Comparison of ENCODE assay signal across 12 cellular contexts in the genomic region with DNA sequence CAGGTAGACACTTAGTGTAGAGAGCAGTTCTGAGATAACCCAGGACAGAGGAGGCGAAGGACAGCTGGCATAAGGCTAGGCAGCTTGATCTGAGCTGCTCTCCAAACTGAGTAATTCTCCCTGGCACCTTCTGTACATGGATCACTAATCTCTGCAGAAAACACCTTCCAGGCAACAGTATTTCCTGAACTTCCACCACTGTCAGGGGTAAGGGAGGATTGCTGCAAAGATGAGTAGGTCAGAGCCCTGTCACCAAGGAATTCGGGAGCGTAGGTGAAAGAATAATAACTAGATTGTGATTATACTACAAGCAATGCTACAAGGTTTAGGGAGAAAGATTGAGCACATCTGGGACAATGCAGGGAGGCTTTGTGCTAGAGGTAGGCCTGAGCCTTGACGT. TPM values are rescaled to one million over a fixed set of nuclear protein-coding genes. Genes with fewer than 3 reads are reported as not detected.
DNase-seq lines count a peak whose midpoint lies in the region; ATAC-seq, FAIRE-seq and TF ChIP-seq lines count a peak whose summit lies in the region.
"Had no signal": no experiment of that assay in that cellular context is flagged by ENCODE, and none has a peak within 500 bp of the region (broad histone marks: within the 10 kb centered on the region; RNA-seq: fewer than 3 reads in every experiment).

No MANE protein-coding gene starts in this region.

- TF ChIP-seq POLR2A in stomach (IDR thresholded peaks at IDR 0.05) = no peak

- FAIRE-seq in astrocyte (lab: Jason Lieb, UNC) = no peak

- TF ChIP-seq EP300 in stomach (IDR thresholded peaks at IDR 0.05) = no peak

- H3K27ac ChIP-seq in astrocyte (ENCODE audit: low read depth, low read length) = no peak overlapping the region
- no peak overlapping the region for H3K27ac ChIP-seq in iPS-20b (ENCODE audit: low read length)
- peak overlapping the region in 4 of 5 donors; percentile 14 to 92 (median 89) for H3K27ac ChIP-seq in stomach
- H3K27ac ChIP-seq: SJSA1 had no signal

- H3K4me2 ChIP-seq in astrocyte (ENCODE audit: low read length) = peak overlapping the region; percentile 98

- intact Hi-C loops in stomach (cut with DNase I; ENCODE audit: low total_unique reads) = no loop called here

- H3K9me3 Mint-ChIP-seq in astrocyte (ENCODE audit: unreplicated experiment) = no peaks in the 10 kb centered on the region
- H3K9me3 Mint-ChIP-seq in mesothelial cell of epicardium = no peaks in the 10 kb centered on the region
- H3K9me3 Mint-ChIP-seq in activated T-helper 17 cell treated with anti-CD3 and anti-CD28 coated beads, Interleukin-2, amount 50 U/mL, for 72 hours = no peaks in the 10 kb centered on the region
- H3K9me3 Mint-ChIP-seq: activated CD4-positive, alpha-beta memory T cell treated with anti-CD3 and anti-CD28 coated beads for 36 hours; memory B cell had no signal

- DNase-seq in HAP-1 (ENCODE audit: low spot score in 2 of 2) (no peak), astrocyte (ENCODE audit: low read depth) (no peak), stomach (no peak), mesothelial cell of epicardium (ENCODE audit: low spot score in 2 of 2, unreplicated experiment in 2 of 2) (no peak), NCI-H748 treated with DMSO at 0.1 percent for 48 hours (lab: John Stamatoyannopoulos, UW) (no peak)
- DNase-seq: NCI-H2081 treated with DMSO at 0.1 percent for 48 hours had no signal

- ATAC-seq in activated T-helper 17 cell treated with anti-CD3 and anti-CD28 coated beads, Interleukin-2, amount 50 U/mL, for 72 hours (replicated peaks) = no peak
- no peak for ATAC-seq in GM18498 (IDR thresholded peaks at IDR 0.05; ENCODE audit: unreplicated experiment)

- in situ Hi-C loops in HAP-1 (cut with MboI; ENCODE audit: low sequenced_read_pairs) = no loop called here

- H4K20me1 ChIP-seq in astrocyte (ENCODE audit: insufficient read depth, low read length) = peaks cover 58% of the 10 kb centered on the region

- H3K9ac ChIP-seq in astrocyte (ENCODE audit: low read length) (peak overlapping the region; percentile 97), iPS-20b (ENCODE audit: low read depth, low read length) (no peak overlapping the region; the same call in 1 of the 2 replicates)

- no peak overlapping the region for H2AFZ ChIP-seq in astrocyte (ENCODE audit: low read depth, low read length)

- H3K79me2 ChIP-seq in astrocyte (ENCODE audit: insufficient read depth, low read length) = peaks cover 72% of the 10 kb centered on the region

- H3K4me1 ChIP-seq in HAP-1 = peaks cover 25% of the 10 kb centered on the region
- peaks cover 21% of the 10 kb centered on the region for H3K4me1 ChIP-seq in astrocyte (ENCODE audit: insufficient read depth, low read length)
- peaks cover 12% of the 10 kb centered on the region; the same call in 1 of the 2 replicates for H3K4me1 ChIP-seq in iPS-20b (ENCODE audit: insufficient read depth, low read length)
- H3K4me1 ChIP-seq in stomach = peaks cover 37 to 68% (median 58%) of the 10 kb centered on the region in 4 donors

- H3K9me3 ChIP-seq in HAP-1 (no peaks in the 10 kb centered on the region), astrocyte (ENCODE audit: insufficient read depth, low read depth, low read length) (no peaks in the 10 kb centered on the region), iPS-20b (ENCODE audit: insufficient read depth, low read depth, low read length) (no peaks in the 10 kb centered on the region), stomach (no peaks in the 10 kb centered on the region)
- H3K9me3 ChIP-seq: SJSA1 had no signal

- TF ChIP-seq CTCF in astrocyte (IDR thresholded peaks at IDR 0.05; ENCODE audit: insufficient read depth, low read depth, low read length) (no peak), stomach (IDR thresholded peaks at IDR 0.05) (no peak), mesothelial cell of epicardium (IDR thresholded peaks at IDR 0.05; ENCODE audit: unreplicated experiment) (no peak)

- no peak overlapping the region for H3K4me3 Mint-ChIP-seq in astrocyte (ENCODE audit: unreplicated experiment)
- no peak overlapping the region for H3K4me3 Mint-ChIP-seq in mesothelial cell of epicardium
- H3K4me3 Mint-ChIP-seq in activated T-helper 17 cell treated with anti-CD3 and anti-CD28 coated beads, Interleukin-2, amount 50 U/mL, for 72 hours = no peak overlapping the region
- H3K4me3 Mint-ChIP-seq: activated CD4-positive, alpha-beta memory T cell treated with anti-CD3 and anti-CD28 coated beads for 36 hours; memory B cell had no signal

- H3K27me3 ChIP-seq in HAP-1 (ENCODE audit: low read depth) = no peaks in the 10 kb centered on the region
- no peaks in the 10 kb centered on the region for H3K27me3 ChIP-seq in astrocyte (ENCODE audit: insufficient read depth, low read length)
- H3K27me3 ChIP-seq in iPS-20b (ENCODE audit: insufficient read depth, low read length) = no peaks in the 10 kb centered on the region
- H3K27me3 ChIP-seq in stomach = no peaks in the 10 kb centered on the region
- H3K27me3 ChIP-seq: SJSA1 had no signal

- H3K36me3 ChIP-seq in HAP-1 (replicated peaks) = peaks cover 14% of the 10 kb centered on the region
- H3K36me3 ChIP-seq in astrocyte (ENCODE audit: insufficient read depth, low read length) = peaks cover 13% of the 10 kb centered on the region
- peaks cover 31% of the 10 kb centered on the region for H3K36me3 ChIP-seq in iPS-20b (ENCODE audit: insufficient read depth, low read depth, low read length)
- H3K36me3 ChIP-seq in stomach = peaks cover 0 to 35% (median 28%) of the 10 kb centered on the region in 4 donors

- H3K36me3 Mint-ChIP-seq in astrocyte (ENCODE audit: low read depth, unreplicated experiment) (no peaks in the 10 kb centered on the region), mesothelial cell of epicardium (no peaks in the 10 kb centered on the region)
- peaks cover 26% of the 10 kb centered on the region for H3K36me3 Mint-ChIP-seq in activated T-helper 17 cell treated with anti-CD3 and anti-CD28 coated beads, Interleukin-2, amount 50 U/mL, for 72 hours (ENCODE audit: low read depth)

- peaks cover 2% of the 10 kb centered on the region for H3K27me3 Mint-ChIP-seq in astrocyte (ENCODE audit: low read depth, unreplicated experiment)
- H3K27me3 Mint-ChIP-seq in mesothelial cell of epicardium (ENCODE audit: low read depth) = no peaks in the 10 kb centered on the region
- H3K27me3 Mint-ChIP-seq in activated T-helper 17 cell treated with anti-CD3 and anti-CD28 coated beads, Interleukin-2, amount 50 U/mL, for 72 hours = no peaks in the 10 kb centered on the region
- H3K27me3 Mint-ChIP-seq: activated CD4-positive, alpha-beta memory T cell treated with anti-CD3 and anti-CD28 coated beads for 36 hours; memory B cell had no signal

- H3K4me1 Mint-ChIP-seq in astrocyte (ENCODE audit: low read depth, unreplicated experiment) = peaks cover 4% of the 10 kb centered on the region
- no peaks in the 10 kb centered on the region for H3K4me1 Mint-ChIP-seq in mesothelial cell of epicardium
- H3K4me1 Mint-ChIP-seq in activated T-helper 17 cell treated with anti-CD3 and anti-CD28 coated beads, Interleukin-2, amount 50 U/mL, for 72 hours = peaks cover 14% of the 10 kb centered on the region

- WGBS in stomach, 5 donors = 72 to 86% (median 83%) methylated on average over 4 of the region's 4 CpGs

- no peak overlapping the region for H3K27ac Mint-ChIP-seq in astrocyte (ENCODE audit: unreplicated experiment)
- H3K27ac Mint-ChIP-seq in mesothelial cell of epicardium = no peak overlapping the region
- no peak overlapping the region for H3K27ac Mint-ChIP-seq in activated T-helper 17 cell treated with anti-CD3 and anti-CD28 coated beads, Interleukin-2, amount 50 U/mL, for 72 hours
- H3K27ac Mint-ChIP-seq: activated CD4-positive, alpha-beta memory T cell treated with anti-CD3 and anti-CD28 coated beads for 36 hours; memory B cell had no signal

- H3K4me3 ChIP-seq in HAP-1 (peak overlapping the region; percentile 96; the same call in 1 of the 2 replicates), astrocyte (ENCODE audit: insufficient read depth, low read depth, low read length) (peak overlapping the region; percentile 94), iPS-20b (ENCODE audit: low read length) (peak overlapping the region; percentile 97; the same call in 1 of the 2 replicates), stomach (peak overlapping the region; percentile 86 to 97 (median 92))

RNA-seq across cellular contexts. Expression of a gene that starts 1.9 kb away (rescaled TPM):
- total RNA-seq in astrocyte (399 and 435 TPM in 2 replicates), stomach (100 to 1,000 TPM in 1 of 5 donors, 10 to 100 TPM in 4; 10.7 to 103 (median 56.9) TPM), mesothelial cell of epicardium (140 to 143 TPM (median 140 TPM) in 3 replicates)
- 100 to 1,000 TPM; 119 to 181 (median 165) TPM for polyA plus RNA-seq in stomach
- total RNA-seq in activated T-helper 17 cell treated with anti-CD3 and anti-CD28 coated beads, Interleukin-2, amount 50 U/mL, for 72 hours = 100 to 1,000 TPM; 129 to 164 TPM

RNA-seq across cellular contexts. Expression of a gene that starts 41.1 kb away (rescaled TPM):
- total RNA-seq in astrocyte (not detected in 2 replicates), stomach (1 to 10 TPM in 2 of 5 donors, not detected in 3; 1.3 to 1.6 TPM), mesothelial cell of epicardium (not detected in 3 replicates)
- 1 to 10 TPM; 1.1 to 2.1 (median 1.1) TPM for polyA plus RNA-seq in stomach
- not detected for total RNA-seq in activated T-helper 17 cell treated with anti-CD3 and anti-CD28 coated beads, Interleukin-2, amount 50 U/mL, for 72 hours
- total RNA-seq: activated CD4-positive, alpha-beta memory T cell treated with anti-CD3 and anti-CD28 coated beads for 36 hours; SJSA1 had no signal

RNA-seq across cellular contexts. Expression of a gene that starts 41.2 kb away (rescaled TPM):
- total RNA-seq in astrocyte = not detected in 2 replicates
- 1 to 10 TPM in 1 of 5 donors, not detected in 4; 1.1 TPM for total RNA-seq in stomach
- polyA plus RNA-seq in stomach = under 1 TPM in 1 of 3 donors, not detected in 2; 0.28 TPM
- total RNA-seq in mesothelial cell of epicardium = not detected in 3 replicates
- not detected for total RNA-seq in activated T-helper 17 cell treated with anti-CD3 and anti-CD28 coated beads, Interleukin-2, amount 50 U/mL, for 72 hours
- total RNA-seq: activated CD4-positive, alpha-beta memory T cell treated with anti-CD3 and anti-CD28 coated beads for 36 hours; SJSA1 had no signal

Comparison
In these comparisons a context has a peak if more than half of its experiments do, and no peak if none do; other contexts are left out.
1. H3K27ac ChIP-seq: peak in stomach (4 of 5); none in astrocyte (single experiment) and iPS-20b (single experiment).
2. Peak in every context shown above with its lines, with median percentiles within 50 percentile points of each other: H3K4me3 ChIP-seq.